In genomic region chr2:160205511-160205910, GRCh38 we compare ENCODE assay signal across 1 cellular context.
TF ChIP-seq lines count a peak whose summit lies in the region.

No MANE protein-coding gene starts in this region.

TF ChIP-seq in IMR-90, 13 proteins besides CTCF, POLR2A, EP300 and RAD21 (continued from another document):
- no peak for TF ChIP-seq CEBPB (IDR thresholded peaks at IDR 0.05; ENCODE audit: low read depth, low read length)
